ENCODE assay signal across 15 cellular contexts in the genomic region with DNA sequence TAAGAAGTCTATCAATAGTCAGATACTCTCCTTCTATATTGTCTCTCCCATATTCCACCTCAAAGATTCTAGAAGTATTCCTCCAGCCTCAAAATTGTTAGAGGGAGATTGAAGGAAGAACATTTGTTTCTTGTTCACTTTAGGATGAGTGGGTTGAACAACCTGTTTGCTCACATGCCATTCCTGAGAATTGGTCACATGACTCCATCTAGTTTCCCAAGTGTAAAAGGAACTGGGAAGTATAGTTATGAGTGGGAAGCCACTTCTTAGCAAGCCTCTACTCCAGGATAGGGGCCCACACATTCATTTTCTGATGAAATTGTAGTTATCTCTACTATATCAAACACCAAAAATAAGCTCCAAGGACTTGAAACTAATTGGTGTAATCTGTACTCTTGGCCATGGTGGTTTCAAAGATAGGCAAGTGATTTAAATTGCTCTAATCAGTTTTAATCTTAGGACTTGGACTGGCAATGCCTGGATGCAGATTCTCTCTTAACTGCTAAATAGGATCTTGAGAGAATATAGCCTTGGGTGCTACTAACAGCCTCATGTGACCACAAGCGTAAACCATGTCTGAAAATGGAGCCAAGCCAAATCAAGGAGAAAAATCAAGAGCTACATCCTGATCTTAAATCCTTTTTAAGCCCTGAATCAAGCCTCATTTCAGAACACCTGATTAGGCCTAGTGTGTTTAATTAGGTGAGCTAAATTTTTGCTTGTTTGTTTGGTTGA.
"Had no signal": no experiment of that assay in that cellular context is flagged by ENCODE, and none has a peak within 500 bp of the region (broad histone marks: within the 10 kb centered on the region; RNA-seq: fewer than 3 reads in every experiment).

No MANE protein-coding gene starts in this region.

- H3K4me1 ChIP-seq: ascending aorta, left ventricle myocardium inferior, tibial artery had no signal

- H3K27ac ChIP-seq: ascending aorta, left ventricle myocardium inferior, tibial artery, WERI-Rb-1 had no signal

- H3K36me3 ChIP-seq: ascending aorta, left ventricle myocardium inferior, tibial artery, WERI-Rb-1 had no signal

- ATAC-seq: activated CD4-positive, alpha-beta T cell treated with anti-CD3 and anti-CD28 coated beads for 36 hours; activated CD8-positive, alpha-beta memory T cell treated with anti-CD3 and anti-CD28 coated beads, Interleukin-2, amount 10 ng/mL, durations not matched to agents 7 days and 5 days; esophagus mucosa; mucosa of descending colon; naive thymus-derived CD4-positive, alpha-beta T cell; stimulated activated effector memory CD8-positive, alpha-beta T cell treated with anti-CD3 and anti-CD28 coated beads, Interleukin-12 subunit alpha, Interleukin-12 subunit beta, amount 100 ng/mL, for 72 hours had no signal

- DNase-seq: activated CD4-positive, alpha-beta memory T cell treated with anti-CD3 and anti-CD28 coated beads for 36 hours; activated CD4-positive, alpha-beta T cell treated with anti-CD3 and anti-CD28 coated beads for 36 hours; activated CD8-positive, alpha-beta memory T cell treated with anti-CD3 and anti-CD28 coated beads, Interleukin-2, amount 10 ng/mL, durations not matched to agents 7 days and 5 days; activated naive CD4-positive, alpha-beta T cell treated with anti-CD3 and anti-CD28 coated beads, Interleukin-2, amount 10 ng/mL, durations not matched to agents 7 days and 5 days; activated T-cell treated with anti-CD3 and anti-CD28 coated beads, Interleukin-2, amount 50 U/mL, for 24 hours; dermis blood vessel endothelial cell; left ventricle myocardium inferior; mucosa of descending colon; naive thymus-derived CD4-positive, alpha-beta T cell; retina; tibial artery; WERI-Rb-1 had no signal

- H3K27me3 ChIP-seq: ascending aorta, tibial artery had no signal

- H3K4me3 ChIP-seq: ascending aorta, left ventricle myocardium inferior, mucosa of descending colon, tibial artery had no signal

- H3K9me3 ChIP-seq: mucosa of descending colon had no signal
